In the genomic region with DNA sequence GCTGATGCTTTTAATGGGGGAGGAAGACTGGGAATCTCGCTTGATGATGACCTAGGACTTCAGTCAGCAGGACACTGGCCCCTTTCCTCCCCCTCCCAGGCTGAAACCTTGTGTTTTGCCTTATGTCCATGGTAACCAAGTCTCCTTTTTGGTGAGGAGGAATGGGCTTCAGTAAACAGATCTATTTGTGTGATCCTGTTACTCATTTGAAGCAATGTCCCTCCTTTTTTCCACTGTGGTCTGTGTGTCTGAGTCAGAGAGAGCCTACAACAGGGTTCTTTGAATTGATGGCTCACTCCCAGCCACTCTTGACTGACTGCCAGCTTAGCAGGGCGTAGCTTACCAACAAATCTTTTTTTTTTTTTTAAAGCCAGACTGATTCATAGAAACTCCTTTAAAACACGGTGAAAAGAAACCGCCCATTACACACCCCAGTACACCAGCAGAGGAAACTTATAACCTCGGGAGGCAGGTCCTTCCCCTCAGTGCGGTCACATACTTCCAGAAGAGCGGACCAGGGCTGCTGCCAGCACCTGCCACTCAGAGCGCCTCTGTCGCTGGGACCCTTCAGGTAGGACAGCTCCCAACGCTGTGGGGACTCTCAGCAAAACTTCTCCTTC, we compare ENCODE assay signal across 8 cellular contexts. TPM values are rescaled to one million over a fixed set of nuclear protein-coding genes. Genes with fewer than 3 reads are reported as not detected.
A peak's percentile ranks its signal among the peaks of the same experiment; 100 is the strongest.
DNase-seq lines count a peak whose midpoint lies in the region; ATAC-seq and TF ChIP-seq lines count a peak whose summit lies in the region.

A gene with protein sequence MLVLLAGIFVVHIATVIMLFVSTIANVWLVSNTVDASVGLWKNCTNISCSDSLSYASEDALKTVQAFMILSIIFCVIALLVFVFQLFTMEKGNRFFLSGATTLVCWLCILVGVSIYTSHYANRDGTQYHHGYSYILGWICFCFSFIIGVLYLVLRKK (plus strand): TSS at position 425 of the 620 bp plus-strand sequence. CDS start 14,785 bp downstream, outside the sequence.

- no peaks in the 10 kb centered on the region for H3K4me1 ChIP-seq in urinary bladder (ENCODE audit: insufficient read depth)

- H3K27me3 Mint-ChIP-seq in activated naive CD8-positive, alpha-beta T cell treated with anti-CD3 and anti-CD28 coated beads, Interleukin-2, amount 10 ng/mL, durations not matched to agents 7 days and 5 days = peaks cover 58% of the 10 kb centered on the region

- peak within 1 kb of the TSS; percentile 77 for H3K4me3 Mint-ChIP-seq in activated naive CD8-positive, alpha-beta T cell treated with anti-CD3 and anti-CD28 coated beads, Interleukin-2, amount 10 ng/mL, durations not matched to agents 7 days and 5 days

- no peaks in the 10 kb centered on the region for H3K36me3 Mint-ChIP-seq in activated naive CD8-positive, alpha-beta T cell treated with anti-CD3 and anti-CD28 coated beads, Interleukin-2, amount 10 ng/mL, durations not matched to agents 7 days and 5 days

- TF ChIP-seq CTCF in AG04450 (IDR thresholded peaks at IDR 0.05; ENCODE audit: low read depth, low read length) = no peak

- peak; percentile 90 for ATAC-seq in GM18909 (IDR thresholded peaks at IDR 0.05; ENCODE audit: poor library complexity, unreplicated experiment)
- ATAC-seq in HG03342 (IDR thresholded peaks at IDR 0.05; ENCODE audit: unreplicated experiment) = peak; percentile 88
- peak; percentile 97 for ATAC-seq in activated naive CD8-positive, alpha-beta T cell treated with anti-CD3 and anti-CD28 coated beads, Interleukin-2, amount 10 ng/mL, durations not matched to agents 7 days and 5 days (ENCODE audit: low read depth)
- peak; percentile 87 for ATAC-seq in Right ventricle myocardium inferior

- POLR2A ChIA-PET in AG04450 (lab: Yijun Ruan, JAX) = interaction anchor here (0.6 to 3.7 kb wide), 13 partner anchors 8 to 407 kb away, joined by 3 to 44 read pairs (median 4); a partner anchor contains a TSS
- POLR2A ChIA-PET in activated naive CD8-positive, alpha-beta T cell treated with anti-CD3 and anti-CD28 coated beads, Interleukin-2, amount 10 ng/mL, durations not matched to agents 7 days and 5 days (lab: Charles Lee) = interaction anchor here (0.8 to 2.0 kb wide), 3 partner anchors 8 to 96 kb away, joined by 4 to 13 read pairs (median 6); no protein-coding TSS in a partner anchor

- 11% methylated on average over 10 of the region's 10 CpGs for WGBS in urinary bladder

- peaks cover 28% of the 10 kb centered on the region for H3K4me1 Mint-ChIP-seq in activated naive CD8-positive, alpha-beta T cell treated with anti-CD3 and anti-CD28 coated beads, Interleukin-2, amount 10 ng/mL, durations not matched to agents 7 days and 5 days

- H3K27me3 ChIP-seq in AG04450 (ENCODE audit: control insufficient read depth, insufficient read depth, low read length) = no peaks in the 10 kb centered on the region

- intact Hi-C loops in Right ventricle myocardium inferior (cut with DNase I) = loop anchor here (2.0 to 5.0 kb wide), 3 partner anchors 18 to 194 kb away; a partner anchor contains a TSS

- peak; percentile 99 for DNase-seq in AG04450 (ENCODE audit: low read depth, low spot score)
- DNase-seq in SW 1271 (lab: John Stamatoyannopoulos, UW) = peak; percentile 98 to 100
- peak; percentile 62 for DNase-seq in activated naive CD8-positive, alpha-beta T cell treated with anti-CD3 and anti-CD28 coated beads, Interleukin-2, amount 10 ng/mL, durations not matched to agents 7 days and 5 days
- peak; percentile 90 for DNase-seq in Right ventricle myocardium inferior (ENCODE audit: missing footprints)
- peak; percentile 83 for DNase-seq in putamen (ENCODE audit: low spot score)

- H3K4me3 ChIP-seq in AG04450 (ENCODE audit: low read depth, low read length) = peak within 1 kb of the TSS; percentile 92
- H3K4me3 ChIP-seq in urinary bladder (ENCODE audit: low read depth, low read length) = peak within 1 kb of the TSS; percentile 40

- CTCF ChIA-PET in AG04450 (lab: Charles Lee) = interaction anchor here (0.6 to 1.7 kb wide), 7 partner anchors 10 to 280 kb away, joined by 3 to 6 read pairs (median 5); no protein-coding TSS in a partner anchor

- no peaks in the 10 kb centered on the region for H3K9me3 ChIP-seq in AG04450 (ENCODE audit: control insufficient read depth, insufficient read depth, low read length)

- peak within 1 kb of the TSS; percentile 67 for H3K27ac Mint-ChIP-seq in activated naive CD8-positive, alpha-beta T cell treated with anti-CD3 and anti-CD28 coated beads, Interleukin-2, amount 10 ng/mL, durations not matched to agents 7 days and 5 days

- H3K36me3 ChIP-seq in urinary bladder (ENCODE audit: insufficient read depth) = no peaks in the 10 kb centered on the region

- H3K27ac ChIP-seq in AG04450 (ENCODE audit: low read depth, low read length) (peak within 1 kb of the TSS; percentile 96), urinary bladder (ENCODE audit: low read depth) (peak within 1 kb of the TSS; percentile 81)

- no peaks in the 10 kb centered on the region for H3K9me3 Mint-ChIP-seq in activated naive CD8-positive, alpha-beta T cell treated with anti-CD3 and anti-CD28 coated beads, Interleukin-2, amount 10 ng/mL, durations not matched to agents 7 days and 5 days

RNA-seq across cellular contexts. Expression of the gene that starts here (rescaled TPM):
- polyA plus RNA-seq in AG04450 (2011; rRNA removed) (209 and 257 TPM in 2 replicates), urinary bladder (139 TPM)
- 319 and 351 TPM in 2 replicates for polyA minus RNA-seq in AG04450 (2011; rRNA and poly(A)+ RNA removed)
- total RNA-seq in activated naive CD8-positive, alpha-beta T cell treated with anti-CD3 and anti-CD28 coated beads, Interleukin-2, amount 10 ng/mL, durations not matched to agents 7 days and 5 days = 1 to 10 TPM; 7.3 to 8.6 TPM
- total RNA-seq in Right ventricle myocardium inferior (129 TPM), urinary bladder (71.6 TPM)

Comparison
In these comparisons a context has a peak if more than half of its experiments do, and no peak if none do; other contexts are left out.
1. Peak in every context shown above with its lines: DNase-seq, ATAC-seq, H3K4me3 ChIP-seq and H3K27ac ChIP-seq.